ENCODE assay signal across 8 cellular contexts in the genomic region with DNA sequence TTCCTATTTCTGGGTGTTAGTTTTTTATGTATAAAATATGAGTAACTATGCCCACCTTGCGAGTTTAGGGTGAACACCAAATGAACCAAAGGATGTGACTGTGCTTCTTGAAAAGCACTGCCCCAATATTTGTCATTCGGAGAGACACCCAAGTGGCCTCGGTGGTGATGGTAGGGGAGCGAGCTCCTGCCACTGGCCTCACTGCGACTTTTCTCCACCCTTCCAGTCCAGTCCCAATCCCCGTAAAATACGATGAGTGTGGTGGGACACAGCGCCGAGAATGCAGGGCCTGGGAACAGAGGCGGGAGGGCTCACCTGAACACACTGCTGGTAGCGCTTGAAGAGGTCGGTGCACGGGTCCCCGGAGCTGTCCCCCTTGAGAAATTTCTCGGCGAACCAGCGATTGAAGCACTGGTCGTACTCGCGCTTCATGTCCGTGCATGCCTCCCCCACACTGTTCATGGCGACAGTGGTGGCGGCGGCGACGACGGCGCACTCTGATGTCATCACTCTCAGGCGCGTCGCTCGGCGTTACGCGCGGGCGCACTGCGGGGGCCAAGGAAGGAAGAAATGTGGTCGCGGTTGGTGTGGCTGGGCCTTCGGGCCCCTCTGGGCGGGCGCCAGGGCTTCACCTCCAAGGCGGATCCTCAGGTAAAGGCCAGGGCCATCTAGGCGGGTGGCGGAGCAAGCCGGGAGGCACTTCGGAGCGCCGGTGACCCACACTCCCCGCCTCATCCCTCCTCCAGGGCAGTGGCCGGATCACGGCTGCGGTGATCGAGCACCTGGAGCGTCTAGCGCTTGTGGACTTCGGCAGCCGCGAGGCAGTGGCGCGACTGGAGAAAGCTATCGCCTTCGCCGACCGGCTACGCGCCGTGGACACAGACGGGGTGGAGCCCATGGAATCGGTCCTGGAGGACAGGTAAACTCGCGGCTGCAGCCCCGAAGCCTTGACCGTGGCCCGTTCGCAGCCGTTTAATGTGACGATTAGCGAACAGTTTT. TPM values are rescaled to one million over a fixed set of nuclear protein-coding genes. Genes with fewer than 3 reads are reported as not detected.
DNase-seq lines count a peak whose midpoint lies in the region; ATAC-seq and TF ChIP-seq lines count a peak whose summit lies in the region.

A gene with protein sequence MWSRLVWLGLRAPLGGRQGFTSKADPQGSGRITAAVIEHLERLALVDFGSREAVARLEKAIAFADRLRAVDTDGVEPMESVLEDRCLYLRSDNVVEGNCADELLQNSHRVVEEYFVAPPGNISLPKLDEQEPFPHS (plus strand): TSS at position 534 of the 999 bp plus-strand sequence. CDS start 37 bp downstream, at position 571.
A gene (minus strand): TSS at position 474 of the 999 bp plus-strand sequence. CDS start 12 bp downstream, at position 462.

- peak; percentile 66 for ATAC-seq in GM21717 (IDR thresholded peaks at IDR 0.05; ENCODE audit: unreplicated experiment)
- ATAC-seq in naive thymus-derived CD4-positive, alpha-beta T cell = peak; percentile 98
- ATAC-seq in stimulated activated naive B cell treated with anti-CD40 and anti-IgM and Interleukin-4, amounts not matched to agents 10 μg/mL and 1 μg/mL and 100 μg/mL, for 72 hours (replicated peaks) = peak; percentile 98

- peaks cover 0 to 20% (median 10%) of the 10 kb centered on the region in 4 donors for H3K4me1 ChIP-seq in Peyer's patch
- peaks cover 15 to 24% of the 10 kb centered on the region in 2 donors for H3K4me1 ChIP-seq in naive thymus-derived CD4-positive, alpha-beta T cell (ENCODE audit: control insufficient read depth in 2 of 2, insufficient read depth in 2 of 2, low read length in 2 of 2)

- H3K36me3 ChIP-seq in Peyer's patch = peaks cover 0 to 45% (median 0%) of the 10 kb centered on the region in 3 donors
- H3K36me3 ChIP-seq in naive thymus-derived CD4-positive, alpha-beta T cell (ENCODE audit: control insufficient read depth in 2 of 3, insufficient read depth in 3 of 3, low read length in 3 of 3) = peaks cover 3 to 26% (median 8%) of the 10 kb centered on the region in 3 experiments

- peaks cover 14 to 45% (median 29%) of the 10 kb centered on the region in 7 donors for H3K4me1 Mint-ChIP-seq in naive thymus-derived CD4-positive, alpha-beta T cell
- H3K4me1 Mint-ChIP-seq in stimulated activated naive B cell treated with anti-CD40 and anti-IgM and Interleukin-4, amounts not matched to agents 10 μg/mL and 1 μg/mL and 100 μg/mL, for 72 hours = peaks cover 16 to 36% of the 10 kb centered on the region in 2 donors

- H3K27me3 Mint-ChIP-seq in naive thymus-derived CD4-positive, alpha-beta T cell = peaks cover 0 to 2% (median 0%) of the 10 kb centered on the region in 5 donors
- no peaks in the 10 kb centered on the region for H3K27me3 Mint-ChIP-seq in stimulated activated naive B cell treated with anti-CD40 and anti-IgM and Interleukin-4, amounts not matched to agents 10 μg/mL and 1 μg/mL and 100 μg/mL, for 72 hours

- DNase-seq in DMS79 (lab: John Stamatoyannopoulos, UW) = peak; percentile 64
- peak; percentile 97 for DNase-seq in KBM-7
- peak; percentile 79 to 93 (median 91) for DNase-seq in Peyer's patch
- peak; percentile 74 for DNase-seq in activated T-helper 1 cell treated with Interleukin-2 at 50 U/mL for 16 hours (ENCODE audit: low read depth)
- peak; percentile 69 for DNase-seq in fibroblast of gingiva (ENCODE audit: low read depth)
- peak; percentile 76 to 93 (median 84) for DNase-seq in naive thymus-derived CD4-positive, alpha-beta T cell
- peak; percentile 85 for DNase-seq in stimulated activated naive B cell treated with anti-CD40 and anti-IgM and Interleukin-4, amounts not matched to agents 10 μg/mL and 1 μg/mL and 100 μg/mL, for 72 hours

- CTCF ChIA-PET in naive thymus-derived CD4-positive, alpha-beta T cell (lab: Charles Lee) = interaction anchor here (0.6 to 1.3 kb wide), 3 partner anchors 17 to 1953 kb away, joined by 3 to 4 read pairs (median 3); no protein-coding TSS in a partner anchor

- H3K27ac Mint-ChIP-seq in naive thymus-derived CD4-positive, alpha-beta T cell = peak within 1 kb of the TSS; percentile 95 to 100 (median 98)
- peak within 1 kb of the TSS; percentile 99 for H3K27ac Mint-ChIP-seq in stimulated activated naive B cell treated with anti-CD40 and anti-IgM and Interleukin-4, amounts not matched to agents 10 μg/mL and 1 μg/mL and 100 μg/mL, for 72 hours

- in situ Hi-C loops in KBM-7 (cut with MboI; ENCODE audit: low pct_unique_long_range_greater_than_20kb, low sequenced_read_pairs) = no loop called here

- no peaks in the 10 kb centered on the region for H3K27me3 ChIP-seq in Peyer's patch
- no peaks in the 10 kb centered on the region for H3K27me3 ChIP-seq in naive thymus-derived CD4-positive, alpha-beta T cell (ENCODE audit: control insufficient read depth in 2 of 2, insufficient read depth in 2 of 2, low read length in 2 of 2)

- TF ChIP-seq CTCF in Peyer's patch (IDR thresholded peaks at IDR 0.05) = peak in 1 of 6 experiments; percentile 23

- peak within 1 kb of the TSS; percentile 87 to 91 (median 90) for H3K27ac ChIP-seq in Peyer's patch
- peak within 1 kb of the TSS; percentile 91 for H3K27ac ChIP-seq in naive thymus-derived CD4-positive, alpha-beta T cell (ENCODE audit: low read depth, low read length)

- POLR2A ChIA-PET in naive thymus-derived CD4-positive, alpha-beta T cell (lab: Charles Lee) = interaction anchor here (1.0 to 1.8 kb wide), 5 partner anchors 8 to 22 kb away, joined by 3 to 6 read pairs (median 4); no protein-coding TSS in a partner anchor

- H3K9me3 ChIP-seq in Peyer's patch = no peaks in the 10 kb centered on the region
- no peaks in the 10 kb centered on the region for H3K9me3 ChIP-seq in naive thymus-derived CD4-positive, alpha-beta T cell (ENCODE audit: control insufficient read depth in 2 of 3, low read length in 3 of 3)

- TF ChIP-seq POLR2A in Peyer's patch (IDR thresholded peaks at IDR 0.05) = peak; percentile 68 to 73

- peaks cover 0 to 2% (median 0%) of the 10 kb centered on the region in 11 donors for H3K9me3 Mint-ChIP-seq in naive thymus-derived CD4-positive, alpha-beta T cell
- H3K9me3 Mint-ChIP-seq in stimulated activated naive B cell treated with anti-CD40 and anti-IgM and Interleukin-4, amounts not matched to agents 10 μg/mL and 1 μg/mL and 100 μg/mL, for 72 hours = no peaks in the 10 kb centered on the region

- H3K4me3 Mint-ChIP-seq in naive thymus-derived CD4-positive, alpha-beta T cell = peak within 1 kb of the TSS; percentile 93 to 99 (median 98)
- H3K4me3 Mint-ChIP-seq in stimulated activated naive B cell treated with anti-CD40 and anti-IgM and Interleukin-4, amounts not matched to agents 10 μg/mL and 1 μg/mL and 100 μg/mL, for 72 hours = peak within 1 kb of the TSS; percentile 84 to 98

- peak within 1 kb of the TSS; percentile 64 to 92 (median 89) for H3K4me3 ChIP-seq in Peyer's patch
- peak within 1 kb of the TSS; percentile 99 for H3K4me3 ChIP-seq in naive thymus-derived CD4-positive, alpha-beta T cell (ENCODE audit: low read length)

- intact Hi-C loops in naive thymus-derived CD4-positive, alpha-beta T cell (cut with micrococcal nuclease) = loop anchor here (1.0 to 5.0 kb wide), 4 partner anchors 8 to 136 kb away; a partner anchor contains a TSS

- H3K36me3 Mint-ChIP-seq in naive thymus-derived CD4-positive, alpha-beta T cell = peaks cover 0 to 22% (median 4%) of the 10 kb centered on the region in 5 donors
- peaks cover 11 to 31% of the 10 kb centered on the region in 2 donors for H3K36me3 Mint-ChIP-seq in stimulated activated naive B cell treated with anti-CD40 and anti-IgM and Interleukin-4, amounts not matched to agents 10 μg/mL and 1 μg/mL and 100 μg/mL, for 72 hours

RNA-seq across cellular contexts. Expression of the first gene that starts in this region (rescaled TPM):
- total RNA-seq in Peyer's patch = 10 to 100 TPM; 18.6 to 37.1 (median 27.3) TPM
- 10 to 100 TPM; 21.8 to 30.6 (median 26.9) TPM for total RNA-seq in naive thymus-derived CD4-positive, alpha-beta T cell
- polyA plus RNA-seq in naive thymus-derived CD4-positive, alpha-beta T cell = 10 to 100 TPM; 14.4 to 19.7 TPM

RNA-seq across cellular contexts. Expression of the second gene that starts in this region (rescaled TPM):
- 10 to 100 TPM in 1 of 4 donors, 1 to 10 TPM in 3; 4.5 to 19.0 (median 6.4) TPM for total RNA-seq in Peyer's patch
- 10 to 100 TPM; 15.9 to 38.0 (median 19.6) TPM for total RNA-seq in naive thymus-derived CD4-positive, alpha-beta T cell
- 10 to 100 TPM; 47.9 to 55.1 TPM for polyA plus RNA-seq in naive thymus-derived CD4-positive, alpha-beta T cell

Comparison
In these comparisons a context has a peak if more than half of its experiments do, and no peak if none do; other contexts are left out.
1. Peak in every context shown above with its lines: DNase-seq, ATAC-seq, H3K4me3 ChIP-seq and H3K27ac ChIP-seq.